In the genomic region with DNA sequence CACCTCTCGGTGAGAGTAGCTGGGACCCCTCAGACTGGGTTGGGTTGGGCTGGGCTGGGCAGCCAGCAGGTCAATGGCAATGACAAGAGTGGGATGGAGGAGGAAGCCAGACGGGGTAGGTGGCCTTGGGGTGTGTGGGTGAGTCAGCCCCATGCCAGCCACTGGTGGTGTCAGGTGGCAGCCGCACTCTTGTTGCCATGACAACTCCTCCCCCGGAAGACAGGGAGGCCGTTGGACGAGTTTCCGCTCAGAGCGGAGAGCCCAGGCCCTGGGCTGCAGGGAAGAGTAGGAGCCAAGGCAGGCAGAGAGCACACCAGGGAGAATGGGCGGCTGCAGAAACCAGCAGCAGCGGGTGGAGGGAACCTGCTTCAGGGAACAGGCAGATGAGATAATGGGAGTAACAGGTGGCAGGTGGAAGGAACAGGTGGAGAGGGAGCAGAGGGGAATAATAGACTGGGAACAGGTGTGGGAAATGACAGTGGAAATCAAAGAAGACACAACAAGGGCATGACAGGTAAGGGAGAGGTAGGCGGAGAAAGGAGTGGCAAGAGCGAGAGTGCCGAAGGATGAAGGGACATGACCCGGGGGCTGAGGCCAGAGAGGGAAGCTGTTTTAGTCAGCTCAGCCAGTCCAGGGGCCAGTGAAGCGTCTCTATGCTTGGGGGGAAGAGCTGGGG, we compare ENCODE assay signal across 9 cellular contexts. TPM values are rescaled to one million over a fixed set of nuclear protein-coding genes. Genes with fewer than 3 reads are reported as not detected.
A peak's percentile ranks its signal among the peaks of the same experiment; 100 is the strongest.
DNase-seq lines count a peak whose midpoint lies in the region; ATAC-seq, FAIRE-seq and TF ChIP-seq lines count a peak whose summit lies in the region.
"Had no signal": no experiment of that assay in that cellular context is flagged by ENCODE, and none has a peak within 500 bp of the region (broad histone marks: within the 10 kb centered on the region; RNA-seq: fewer than 3 reads in every experiment).

No MANE protein-coding gene starts in this region.

- in situ Hi-C loops in K562 (cut with MboI) = no loop called here

- TF ChIP-seq POLR2A in K562 (conservative IDR thresholded peaks at IDR 0.05) (no peak), thyroid gland (IDR thresholded peaks at IDR 0.05) (no peak)

- H3K4ac ChIP-seq in mesenchymal stem cell (ENCODE audit: low read depth in 1 of 2, low read length in 2 of 2) = no peak overlapping the region

- H3K36me3 ChIP-seq in K562 (ENCODE audit: control insufficient read depth, insufficient read depth, low read length) = peaks cover 33% of the 10 kb centered on the region; the same call in 2 of the 3 replicates
- peaks cover 0 to 51% of the 10 kb centered on the region in 2 experiments for H3K36me3 ChIP-seq in mesenchymal stem cell (ENCODE audit: control insufficient read depth in 1 of 2, insufficient read depth in 2 of 2, low read depth in 1 of 2, low read length in 2 of 2)
- no peaks in the 10 kb centered on the region for H3K36me3 ChIP-seq in thyroid gland

- CTCF ChIA-PET in K562 (lab: Yijun Ruan, JAX; ENCODE audit: low intra/inter-chr PET ratio) = no interaction called here

- DNase-seq in SIG-M5 treated with dmso at 0.1 percent for 504 hours (lab: John Stamatoyannopoulos, UW; ENCODE audit: unreplicated experiment) (peak; percentile 53), SIG-M5 (lab: John Stamatoyannopoulos, UW) (no peak), NCI-H69 (lab: John Stamatoyannopoulos, UW) (peak; percentile 98), K562 (ENCODE audit: extremely low read depth in 1 of 4, low spot score in 3 of 4) (peak in 2 of 4 experiments; percentile 42 to 45), mesenchymal stem cell (no peak), thyroid gland (peak; percentile 40 to 56), dedifferentiated amniotic fluid mesenchymal stem cell (ENCODE audit: extremely low spot score) (no peak)

- H3K4me3 ChIP-seq in K562 (no peak overlapping the region), mesenchymal stem cell (ENCODE audit: insufficient read depth in 1 of 2, low read depth in 1 of 2, low read length in 2 of 2) (no peak overlapping the region), thyroid gland (replicated peaks in 1 of 3) (no peak overlapping the region)

- H3K27me3 ChIP-seq in K562 (ENCODE audit: control insufficient read depth in 2 of 2, insufficient read depth in 2 of 2, low read length in 2 of 2) (no peaks in the 10 kb centered on the region), mesenchymal stem cell (ENCODE audit: control insufficient read depth in 1 of 2, insufficient read depth in 1 of 2, low read length in 2 of 2) (peaks cover 0 to 73% of the 10 kb centered on the region in 2 experiments), thyroid gland (no peaks in the 10 kb centered on the region)

- H3K9me1 ChIP-seq in K562 (ENCODE audit: control insufficient read depth, insufficient read depth, low read length) = no peaks in the 10 kb centered on the region

- H3K27ac ChIP-seq in K562 (ENCODE audit: extremely low read depth, low read depth, low read length) (no peak overlapping the region), mesenchymal stem cell (ENCODE audit: low read length, poor library complexity, severe bottlenecking) (peak overlapping the region; percentile 26), thyroid gland (no peak overlapping the region)

- FAIRE-seq in K562 (lab: Jason Lieb, UNC) = no peak
- FAIRE-seq: A204.1 had no signal

- POLR2A ChIA-PET in K562 (lab: Yijun Ruan, JAX) = interaction anchor here (0.7 to 1.5 kb wide), 3 partner anchors 20 to 124 kb away, joined by 3 read pairs; no protein-coding TSS in a partner anchor

- H3K9ac ChIP-seq in K562 (ENCODE audit: insufficient read depth in 1 of 2, low read depth in 2 of 2, low read length in 2 of 2) (0 out of 4 replicates have a peak overlapping the region, but pooled peaks of 1 of the 2 experiments have one; percentile 14), mesenchymal stem cell (ENCODE audit: low read length) (no peak overlapping the region)

- TF ChIP-seq EP300 in K562 (IDR thresholded peaks at IDR 0.05; ENCODE audit: low read length) = no peak

- no peak for TF ChIP-seq RAD21 in K562 (CRISPR knock-in tag; conservative IDR thresholded peaks at IDR 0.05 in 1 of 2, IDR thresholded peaks at IDR 0.05 in 1 of 2)

- no peak overlapping the region for H4K91ac ChIP-seq in mesenchymal stem cell (ENCODE audit: low read length)

- no peak overlapping the region for H3K18ac ChIP-seq in mesenchymal stem cell (ENCODE audit: low read depth in 1 of 2, low read length in 2 of 2)

- H3K14ac ChIP-seq in mesenchymal stem cell (ENCODE audit: low read length in 2 of 2) = no peak overlapping the region

- no peaks in the 10 kb centered on the region; the same call in 2 of the 3 replicates for H3K79me2 ChIP-seq in K562 (ENCODE audit: control insufficient read depth, insufficient read depth, low read length)

- H3K79me1 ChIP-seq in mesenchymal stem cell (replicated peaks; ENCODE audit: low read length, poor library complexity, severe bottlenecking) = peaks cover 42% of the 10 kb centered on the region

- TF ChIP-seq CTCF in K562 (IDR thresholded peaks at IDR 0.05 in 2 of 3, conservative IDR thresholded peaks at IDR 0.05 in 1 of 3; ENCODE audit: insufficient read depth in 2 of 3, low read depth in 1 of 3, low read length in 3 of 3) = no peak
- no peak for TF ChIP-seq CTCF in thyroid gland (IDR thresholded peaks at IDR 0.05)

- H4K8ac ChIP-seq in mesenchymal stem cell (ENCODE audit: low read length) = no peak overlapping the region

- no peak overlapping the region for H2BK120ac ChIP-seq in mesenchymal stem cell (ENCODE audit: low read depth, low read length)

- no peak overlapping the region for H2BK12ac ChIP-seq in mesenchymal stem cell (ENCODE audit: low read length in 2 of 2)

- WGBS in K562 (ENCODE audit: insufficient coverage, low coverage, missing lambda C conversion rate) = 85% methylated on average over 15 of the region's 15 CpGs
- 66% methylated on average over 14 of the region's 15 CpGs for WGBS in mesenchymal stem cell
- whole genome bisulfite sequencing in thyroid gland, 2 donors = 60 to 61% methylated on average over 14 to 15 of the region's 15 CpGs

- H3K4me2 ChIP-seq in K562 (ENCODE audit: insufficient read depth, low read length) = no peak overlapping the region
- H3K4me2 ChIP-seq in mesenchymal stem cell (ENCODE audit: low read length, poor library complexity, severe bottlenecking) = no peak overlapping the region

- no peak overlapping the region for H2AFZ ChIP-seq in K562 (ENCODE audit: low read depth, low read length)
- H2AFZ ChIP-seq in mesenchymal stem cell (ENCODE audit: low read depth, low read length) = no peak overlapping the region

- H3K4me1 ChIP-seq in K562 (replicated peaks in 1 of 2; ENCODE audit: control insufficient read depth in 2 of 2, insufficient read depth in 2 of 2, low read length in 2 of 2) (peaks cover 6 to 28% of the 10 kb centered on the region in 2 experiments; a peak in 4 of 5 replicates), mesenchymal stem cell (ENCODE audit: control insufficient read depth, insufficient read depth, low read depth, low read length) (peaks cover 35% of the 10 kb centered on the region), thyroid gland (peaks cover 0 to 7% of the 10 kb centered on the region in 2 donors)

- no peak overlapping the region for H3K23ac ChIP-seq in mesenchymal stem cell (ENCODE audit: low read length in 2 of 2)

- no peaks in the 10 kb centered on the region for H4K20me1 ChIP-seq in K562 (replicated peaks; ENCODE audit: control insufficient read depth, insufficient read depth, low read length)

- no peak for ATAC-seq in K562
- no peak for ATAC-seq in HG03432 (IDR thresholded peaks at IDR 0.05; ENCODE audit: unreplicated experiment)

- no peak overlapping the region for H2BK5ac ChIP-seq in mesenchymal stem cell (ENCODE audit: low read depth, low read length, poor library complexity, severe bottlenecking)

- H2BK15ac ChIP-seq in mesenchymal stem cell (ENCODE audit: low read depth, poor library complexity, severe bottlenecking) = no peak overlapping the region

- H3K9me3 ChIP-seq in K562 (replicated peaks; ENCODE audit: control insufficient read depth, insufficient read depth, low read depth, low read length) = no peaks in the 10 kb centered on the region
- no peaks in the 10 kb centered on the region for H3K9me3 ChIP-seq in mesenchymal stem cell (ENCODE audit: control insufficient read depth, low read length)
- H3K9me3 ChIP-seq in thyroid gland = no peaks in the 10 kb centered on the region

- intact Hi-C loops in K562 (cut with micrococcal nuclease) (no loop called here), thyroid gland (cut with DNase I) (no loop called here)

- H2AK5ac ChIP-seq in mesenchymal stem cell (ENCODE audit: low read length, severe bottlenecking) = no peak overlapping the region

- BruUV-seq in K562 (replicated peaks; lab: Mats Ljungman, UMichigan) = no TSS peak

RNA-seq across cellular contexts. Expression of a gene that starts 8.7 kb away (rescaled TPM):
- 38.7 and 79.0 TPM in 2 replicates for total RNA-seq in K562 (2011; cell fraction: chromatin; rRNA removed; ENCODE audit: low replicate concordance)
- total RNA-seq in K562 (2011; cell fraction: nucleolus; rRNA removed) = 36.8 and 51.9 TPM in 2 replicates
- 19.7 and 37.4 TPM in 2 replicates for total RNA-seq in K562 (2011; cell fraction: nucleoplasm; rRNA removed)
- total RNA-seq in K562 (2014; rRNA removed) (56.5 and 65.5 TPM in 2 replicates), K562 (2014; rRNA removed; fragmentation: Illumina TruSeq; extraction: Trizol) (9.2 and 15.2 TPM in 2 replicates), K562 (2015; rRNA removed; fragmentation: Illumina TruSeq; extraction: Trizol) (25.5 and 25.6 TPM in 2 replicates), K562 (2021) (50.0 and 55.6 TPM in 2 replicates), thyroid gland (1 to 10 TPM in 2 of 4 donors, under 1 TPM in 2; 0.25 to 1.6 (median 0.83) TPM)
- polyA plus RNA-seq in K562 (2011; rRNA removed) (12.1 and 15.3 TPM in 2 replicates), K562 (2014; fragmentation: Illumina TruSeq; extraction: Trizol) (19.7 and 33.5 TPM in 2 replicates), K562 (2014; fragmentation: Nextera tagmentation; extraction: Ambion mirVana) (under 1 TPM; 0.38 to 0.49 TPM), K562 (2014; rRNA removed) (31.4 and 33.3 TPM in 2 replicates)
- 14.8 and 18.5 TPM in 2 replicates for polyA plus RNA-seq in K562 (2011; cell fraction: cytosol; rRNA removed)
- 45.3 and 54.6 TPM in 2 replicates for polyA plus RNA-seq in K562 (2011; cell fraction: nucleus; rRNA removed)
- polyA plus RNA-seq in K562 (2012) = 34.5 and 42.4 TPM in 2 replicates
- polyA minus RNA-seq in K562 (2011; rRNA and poly(A)+ RNA removed) = 15.2 and 22.3 TPM in 2 replicates
- polyA minus RNA-seq in K562 (2011; cell fraction: cytosol; rRNA and poly(A)+ RNA removed) = 22.2 and 30.1 TPM in 2 replicates
- 10.4 and 25.8 TPM in 2 replicates for polyA minus RNA-seq in K562 (2011; cell fraction: nucleus; rRNA and poly(A)+ RNA removed)
- polyA plus RNA-seq in mesenchymal stem cell (2013, experiment 1 of 2) = 0.14 TPM
- 0.10 TPM for polyA plus RNA-seq in mesenchymal stem cell (2013, experiment 2 of 2)

RNA-seq across cellular contexts. Expression of a gene that starts 42.7 kb away (rescaled TPM):
- total RNA-seq in K562 (2011; cell fraction: chromatin; rRNA removed; ENCODE audit: low replicate concordance) = 71.9 and 81.9 TPM in 2 replicates
- total RNA-seq in K562 (2011; cell fraction: nucleolus; rRNA removed) = 44.4 and 49.7 TPM in 2 replicates
- 60.9 and 75.6 TPM in 2 replicates for total RNA-seq in K562 (2011; cell fraction: nucleoplasm; rRNA removed)
- 14.6 and 16.1 TPM in 2 replicates for total RNA-seq in K562 (2014; rRNA removed)
- total RNA-seq in K562 (2014; rRNA removed; fragmentation: Illumina TruSeq; extraction: Trizol) = 18.8 and 19.9 TPM in 2 replicates
- 23.3 and 23.8 TPM in 2 replicates for total RNA-seq in K562 (2015; rRNA removed; fragmentation: Illumina TruSeq; extraction: Trizol)
- total RNA-seq in K562 (2021) = 16.9 and 17.8 TPM in 2 replicates
- 39.5 and 39.9 TPM in 2 replicates for polyA plus RNA-seq in K562 (2011; rRNA removed)
- polyA plus RNA-seq in K562 (2011; cell fraction: cytosol; rRNA removed) = 21.2 and 30.5 TPM in 2 replicates
- polyA plus RNA-seq in K562 (2011; cell fraction: nucleus; rRNA removed) = 108 and 136 TPM in 2 replicates
- 19.0 and 22.8 TPM in 2 replicates for polyA plus RNA-seq in K562 (2012)
- polyA plus RNA-seq in K562 (2014; fragmentation: Illumina TruSeq; extraction: Trizol) = 22.4 and 23.7 TPM in 2 replicates
- polyA plus RNA-seq in K562 (2014; fragmentation: Nextera tagmentation; extraction: Ambion mirVana) = 10 to 100 TPM; 29.7 to 32.3 TPM
- 31.7 and 33.0 TPM in 2 replicates for polyA plus RNA-seq in K562 (2014; rRNA removed)
- 25.3 and 29.5 TPM in 2 replicates for polyA minus RNA-seq in K562 (2011; rRNA and poly(A)+ RNA removed)
- 7.0 and 8.5 TPM in 2 replicates for polyA minus RNA-seq in K562 (2011; cell fraction: cytosol; rRNA and poly(A)+ RNA removed)
- 18.6 and 29.1 TPM in 2 replicates for polyA minus RNA-seq in K562 (2011; cell fraction: nucleus; rRNA and poly(A)+ RNA removed)
- polyA plus RNA-seq in mesenchymal stem cell (2013, experiment 1 of 2) = 20.3 TPM
- 19.6 TPM for polyA plus RNA-seq in mesenchymal stem cell (2013, experiment 2 of 2)
- 10 to 100 TPM; 16.6 to 24.7 (median 24.2) TPM for total RNA-seq in thyroid gland

Comparison
In these comparisons a context has a peak if more than half of its experiments do, and no peak if none do; other contexts are left out.
1. DNase-seq: peak in SIG-M5 treated with dmso at 0.1 percent for 504 hours (single experiment), NCI-H69 (single experiment) and thyroid gland (2 of 2); none in SIG-M5 (single experiment), mesenchymal stem cell (single experiment) and dedifferentiated amniotic fluid mesenchymal stem cell (single experiment).